In the genomic region with DNA sequence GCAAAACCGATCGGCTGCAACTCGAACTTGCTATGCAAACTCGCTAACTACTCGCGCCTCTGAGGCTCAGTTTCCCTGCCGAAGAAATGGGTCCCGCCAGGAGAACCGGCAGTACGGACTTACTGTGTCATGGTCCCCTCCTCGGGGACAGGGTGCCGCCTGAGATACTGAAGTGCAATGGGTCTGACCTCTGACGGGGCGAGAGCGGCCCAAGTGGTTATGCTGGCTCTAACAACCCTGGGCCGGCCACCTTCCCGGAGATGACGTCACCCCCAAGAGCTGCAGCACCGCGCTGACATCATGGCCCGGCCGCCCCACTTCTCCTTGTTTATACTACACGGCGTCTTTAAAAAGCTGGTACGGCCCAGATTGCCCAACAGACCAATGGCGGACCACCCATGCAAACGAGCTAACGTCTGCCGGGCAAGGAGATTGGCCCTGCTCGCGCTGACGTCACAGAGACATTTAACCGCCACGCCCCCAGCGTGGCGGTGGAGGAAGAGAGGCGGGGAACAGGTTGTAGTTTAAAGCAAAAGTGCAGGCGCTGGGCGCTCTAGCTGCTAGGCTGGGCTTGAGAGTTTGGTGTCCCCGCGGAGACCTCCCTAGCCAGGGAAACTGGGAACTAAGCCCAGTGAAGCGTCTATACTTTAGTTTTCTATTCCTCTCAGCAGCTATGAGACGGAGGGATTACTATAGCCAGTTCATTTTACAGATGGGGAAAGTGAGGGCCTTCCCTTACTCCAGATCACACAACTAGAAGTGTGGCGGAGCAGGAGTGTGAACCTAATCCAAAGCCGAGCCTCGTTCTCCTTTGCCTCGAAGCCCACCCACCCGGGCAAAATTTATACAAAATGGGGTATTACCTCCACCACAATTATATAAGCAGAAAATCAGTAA, we compare ENCODE assay signal across 8 cellular contexts. TPM values are rescaled to one million over a fixed set of nuclear protein-coding genes. Genes with fewer than 3 reads are reported as not detected.
DNase-seq lines count a peak whose midpoint lies in the region; ATAC-seq, FAIRE-seq and TF ChIP-seq lines count a peak whose summit lies in the region.

No MANE protein-coding gene starts in this region.

- CTCF ChIA-PET in endothelial cell of umbilical vein (lab: Charles Lee), result interaction anchor here (0.6 to 5.0 kb wide), 13 partner anchors 21 to 132 kb away, joined by 3 to 27 read pairs (median 3); partner anchors contain the start of genes CLTB and FAF2

- H3K27ac ChIP-seq in OCI-LY3 (ENCODE audit: low read length) (peak overlapping the region; percentile 81), endothelial cell of umbilical vein (ENCODE audit: insufficient read depth, low read depth, low read length) (peak overlapping the region; percentile 83)

- peak overlapping the region; percentile 41; the same call in 1 of the 2 replicates for H2AFZ ChIP-seq in OCI-LY3 (ENCODE audit: low read depth, low read length)
- peak overlapping the region; percentile 88 for H2AFZ ChIP-seq in endothelial cell of umbilical vein (ENCODE audit: low read depth, low read length)

- peak overlapping the region; percentile 100 for H3K27ac Mint-ChIP-seq in mesothelial cell of epicardium

- TSS peak; percentile 44 for BruUV-seq in endothelial cell of umbilical vein (replicated peaks; lab: Mats Ljungman, UMichigan)

- H3K4me2 ChIP-seq in OCI-LY3 (ENCODE audit: low read length) (peak overlapping the region; percentile 80), endothelial cell of umbilical vein (ENCODE audit: insufficient read depth, low read length) (peak overlapping the region; percentile 76)

- FAIRE-seq in endothelial cell of umbilical vein (lab: Jason Lieb, UNC), result peak; percentile 98

- ATAC-seq in GM21528 (IDR thresholded peaks at IDR 0.05; ENCODE audit: low FRiP score, unreplicated experiment), result peak; percentile 65

- intact Hi-C loops in endothelial cell of umbilical vein (cut with micrococcal nuclease), result loop anchor here (1.0 to 10.0 kb wide), 9 partner anchors 77 to 957 kb away; partner anchors contain the start of genes CLTB, FAF2, HIGD2A and KIAA1191

- no peaks in the 10 kb centered on the region for H3K9me1 ChIP-seq in endothelial cell of umbilical vein (replicated peaks; ENCODE audit: control insufficient read depth, extremely low read depth, insufficient read depth, low read length)

- dilution Hi-C loops in endothelial cell of umbilical vein (cut with MboI; ENCODE audit: extremely low pct_ligation_motif_present, low sequenced_read_pairs), result no loop called here

- H3K79me2 ChIP-seq in OCI-LY3 (ENCODE audit: low read length) (peaks cover 42% of the 10 kb centered on the region), endothelial cell of umbilical vein (ENCODE audit: control insufficient read depth, insufficient read depth, low read length) (peaks cover 33% of the 10 kb centered on the region)

- TF ChIP-seq POLR2A in endothelial cell of umbilical vein (IDR thresholded peaks at IDR 0.05; ENCODE audit: low read depth, low read length), result no peak

- H3K36me3 ChIP-seq in OCI-LY3 (replicated peaks; ENCODE audit: low read depth, low read length) (peaks cover 14% of the 10 kb centered on the region), endothelial cell of umbilical vein (ENCODE audit: control insufficient read depth in 2 of 2, extremely low read depth in 1 of 2, insufficient read depth in 2 of 2, low read length in 2 of 2) (peaks cover 0 to 1% of the 10 kb centered on the region in 2 experiments)

- H3K9me3 ChIP-seq in OCI-LY3 (ENCODE audit: insufficient read depth, low read length) (no peaks in the 10 kb centered on the region), endothelial cell of umbilical vein (replicated peaks; ENCODE audit: control insufficient read depth, insufficient read depth, low read length) (no peaks in the 10 kb centered on the region)

- TF ChIP-seq CTCF in OCI-LY3 (IDR thresholded peaks at IDR 0.05; ENCODE audit: low read depth, low read length), result no peak
- TF ChIP-seq CTCF in endothelial cell of umbilical vein (IDR thresholded peaks at IDR 0.05; ENCODE audit: extremely low read depth in 1 of 2, insufficient read depth in 1 of 2, low read depth in 1 of 2, low read length in 2 of 2), result no peak
- TF ChIP-seq CTCF in mesothelial cell of epicardium (IDR thresholded peaks at IDR 0.05; ENCODE audit: unreplicated experiment), result no peak

- H4K20me1 ChIP-seq in OCI-LY3 (ENCODE audit: insufficient read depth, low read length) (peaks cover 25% of the 10 kb centered on the region), endothelial cell of umbilical vein (replicated peaks; ENCODE audit: control insufficient read depth, extremely low read depth, insufficient read depth, low read length) (no peaks in the 10 kb centered on the region)

- POLR2A ChIA-PET in endothelial cell of umbilical vein (lab: Charles Lee), result interaction anchor here (0.5 to 1.6 kb wide), 5 partner anchors 90 to 457 kb away, joined by 4 to 6 read pairs (median 4); partner anchors contain the start of genes FAF2 and NOP16

- H3K4me1 ChIP-seq in OCI-LY3 (ENCODE audit: low read length) (peaks cover 47% of the 10 kb centered on the region), endothelial cell of umbilical vein (ENCODE audit: control insufficient read depth, extremely low read depth, insufficient read depth, low read length) (peaks cover 59% of the 10 kb centered on the region)

- H3K27me3 ChIP-seq in OCI-LY3 (ENCODE audit: low read depth, low read length), result no peaks in the 10 kb centered on the region
- H3K27me3 ChIP-seq in endothelial cell of umbilical vein (ENCODE audit: control insufficient read depth in 2 of 2, insufficient read depth in 2 of 2, low read length in 2 of 2), result no peaks in the 10 kb centered on the region

- H3K4me3 ChIP-seq in OCI-LY3 (ENCODE audit: low read length) (peak overlapping the region; percentile 94), endothelial cell of umbilical vein (replicated peaks in 1 of 3; ENCODE audit: insufficient read depth in 1 of 3, low read depth in 1 of 3, low read length in 3 of 3) (peak overlapping the region; percentile 68 to 79 (median 79))

- H3K27me3 Mint-ChIP-seq in mesothelial cell of epicardium (ENCODE audit: low read depth), result no peaks in the 10 kb centered on the region

- H3K9ac ChIP-seq in OCI-LY3 (ENCODE audit: low read length), result peak overlapping the region; percentile 97
- H3K9ac ChIP-seq in endothelial cell of umbilical vein (replicated peaks; ENCODE audit: extremely low read depth, insufficient read depth, low read length), result peak overlapping the region; percentile 86

- H3K4me1 Mint-ChIP-seq in mesothelial cell of epicardium, result peaks cover 56% of the 10 kb centered on the region

- no peaks in the 10 kb centered on the region for H3K9me3 Mint-ChIP-seq in mesothelial cell of epicardium

- DNase-seq in D341Med (ENCODE audit: low spot score), result peak; percentile 90
- DNase-seq in HuH-7.5 (ENCODE audit: low spot score), result peak; percentile 94
- DNase-seq in activated T-cell treated with anti-CD3 and anti-CD28 coated beads for 24 hours (ENCODE audit: low read depth), result peak; percentile 95
- DNase-seq in endothelial cell of umbilical vein (ENCODE audit: low read depth, low spot score), result peak; percentile 99
- DNase-seq in mesothelial cell of epicardium (ENCODE audit: low spot score in 2 of 2, unreplicated experiment in 2 of 2), result peak; percentile 94 to 95
- peak; percentile 95 to 97 for DNase-seq in stimulated activated CD8-positive, alpha-beta memory T cell treated with anti-CD3 and anti-CD28 coated beads, Interleukin-15, amount 100 ng/mL, for 48 hours (ENCODE audit: low read depth in 2 of 2)

- peaks cover 4% of the 10 kb centered on the region for H3K36me3 Mint-ChIP-seq in mesothelial cell of epicardium

- H3K4me3 Mint-ChIP-seq in mesothelial cell of epicardium, result peak overlapping the region; percentile 98

TF ChIP-seq in endothelial cell of umbilical vein, 7 proteins besides CTCF, POLR2A, EP300 and RAD21:
- peak; percentile 85 for TF ChIP-seq JUN (IDR thresholded peaks at IDR 0.05; ENCODE audit: borderline replicate concordance, insufficient read depth, insufficient read length, low read depth)
- no peak for TF ChIP-seq FOS (IDR thresholded peaks at IDR 0.05; ENCODE audit: borderline replicate concordance, insufficient read depth, low read length)

RNA-seq across cellular contexts. Expression of gene RNF44, which starts 0.7 kb away (rescaled TPM):
- total RNA-seq in endothelial cell of umbilical vein, result 50.2 and 51.5 TPM in 2 replicates
- polyA plus RNA-seq in endothelial cell of umbilical vein, result 19.8 and 24.4 TPM in 2 replicates
- polyA plus RNA-seq in endothelial cell of umbilical vein (2011; cell fraction: cytosol; rRNA removed), result 9.4 and 14.2 TPM in 2 replicates
- 92.2 and 101 TPM in 2 replicates for polyA plus RNA-seq in endothelial cell of umbilical vein (2011; cell fraction: nucleus; rRNA removed)
- polyA plus RNA-seq in endothelial cell of umbilical vein (2012), result 18.6 and 27.9 TPM in 2 replicates
- 12.4 and 16.3 TPM in 2 replicates for polyA minus RNA-seq in endothelial cell of umbilical vein
- 17.8 TPM for polyA minus RNA-seq in endothelial cell of umbilical vein (2011; cell fraction: cytosol; rRNA and poly(A)+ RNA removed)
- 30.6 and 52.0 TPM in 2 replicates for polyA minus RNA-seq in endothelial cell of umbilical vein (2011; cell fraction: nucleus; rRNA and poly(A)+ RNA removed)
- 161 to 169 TPM (median 169 TPM) in 3 replicates for total RNA-seq in mesothelial cell of epicardium

RNA-seq across cellular contexts. Expression of gene CDHR2, which starts 11.3 kb away (rescaled TPM):
- total RNA-seq in endothelial cell of umbilical vein (not detected in 2 replicates), mesothelial cell of epicardium (0.45 to 1.1 TPM (median 0.50 TPM) in 3 replicates)
- not detected in 2 replicates for polyA plus RNA-seq in endothelial cell of umbilical vein
- not detected in 2 replicates for polyA plus RNA-seq in endothelial cell of umbilical vein (2011; cell fraction: cytosol; rRNA removed)
- polyA plus RNA-seq in endothelial cell of umbilical vein (2011; cell fraction: nucleus; rRNA removed), result not detected in 2 replicates
- polyA plus RNA-seq in endothelial cell of umbilical vein (2012), result 0.18 TPM in 1 of 2 replicates, not detected in the other
- not detected in 2 replicates for polyA minus RNA-seq in endothelial cell of umbilical vein
- not detected for polyA minus RNA-seq in endothelial cell of umbilical vein (2011; cell fraction: cytosol; rRNA and poly(A)+ RNA removed)
- not detected in 2 replicates for polyA minus RNA-seq in endothelial cell of umbilical vein (2011; cell fraction: nucleus; rRNA and poly(A)+ RNA removed)

Comparison
In these comparisons a context has a peak if more than half of its experiments do, and no peak if none do; other contexts are left out.
1. Peak in every context shown above with its lines: DNase-seq, ATAC-seq, H3K4me3 ChIP-seq and H3K27ac ChIP-seq.